ENCODE assay signal across 17 cellular contexts in the genomic region with DNA sequence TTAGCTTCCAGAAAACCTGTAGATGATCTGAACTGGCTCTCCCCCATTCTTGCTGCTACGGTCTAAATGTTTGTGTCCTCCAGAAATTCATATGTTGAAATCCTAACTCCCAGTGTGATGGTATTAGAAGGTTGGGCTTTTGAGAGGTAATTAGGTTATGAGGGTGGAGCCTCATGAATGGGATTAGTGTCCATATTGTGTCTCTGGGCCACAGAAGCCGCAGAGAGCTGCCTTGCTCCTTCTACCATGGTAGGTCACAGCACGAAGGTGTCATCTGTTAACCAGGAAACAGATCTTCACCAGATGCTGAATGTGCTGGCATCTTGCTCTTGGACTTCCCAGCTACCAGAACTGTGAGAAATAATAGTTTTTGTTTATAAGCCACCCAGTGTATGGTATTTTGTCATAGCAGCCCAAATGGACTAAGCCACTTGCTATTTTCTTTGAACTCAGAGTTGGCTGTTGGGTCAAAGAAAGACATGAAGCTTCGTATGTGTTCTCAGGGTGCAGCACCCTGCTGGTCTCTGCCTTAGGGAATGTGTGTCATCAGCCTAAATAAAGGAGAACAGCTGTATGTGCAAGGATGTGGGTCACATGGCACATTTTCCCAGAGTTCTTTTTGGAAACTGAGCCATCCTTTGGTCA.
DNase-seq lines count a peak whose midpoint lies in the region; ATAC-seq and TF ChIP-seq lines count a peak whose summit lies in the region.
"Had no signal": no experiment of that assay in that cellular context is flagged by ENCODE, and none has a peak within 500 bp of the region (broad histone marks: within the 10 kb centered on the region; RNA-seq: fewer than 3 reads in every experiment).

No MANE protein-coding gene starts in this region.

- CTCF ChIA-PET in WTC11 (lab: Charles Lee), result interaction anchor here (2.4 kb wide), 1 partner anchor 170 kb away, joined by 8 read pairs; no protein-coding TSS in a partner anchor

- H3K27ac ChIP-seq in right atrium auricular region, result peak overlapping the region in 1 of 2 donors; percentile 73
- peak overlapping the region; percentile 83 for H3K27ac ChIP-seq in angular gyrus (ENCODE audit: low read depth, low read length)
- H3K27ac ChIP-seq in substantia nigra (ENCODE audit: low read depth, low read length, poor library complexity, severe bottlenecking), result peak overlapping the region; percentile 94
- H3K27ac ChIP-seq: spleen had no signal

- H3K9me3 ChIP-seq in right atrium auricular region, result no peaks in the 10 kb centered on the region
- H3K9me3 ChIP-seq: spleen had no signal

- no peak overlapping the region for H3K4me3 Mint-ChIP-seq in WTC11
- H3K4me3 Mint-ChIP-seq: activated CD4-positive, alpha-beta memory T cell treated with anti-CD3 and anti-CD28 coated beads for 36 hours; CD4-positive, alpha-beta memory T cell; stimulated activated naive CD8-positive, alpha-beta T cell treated with anti-CD3 and anti-CD28 coated beads, Interleukin-15, Interleukin-2, amounts not matched to agents 100 ng/mL and 50 ng/mL, for 24 hours had no signal

- H3K36me3 Mint-ChIP-seq in WTC11, result no peaks in the 10 kb centered on the region
- H3K36me3 Mint-ChIP-seq: activated CD4-positive, alpha-beta memory T cell treated with anti-CD3 and anti-CD28 coated beads for 36 hours; CD4-positive, alpha-beta memory T cell had no signal

- no peak overlapping the region for H3K4me3 ChIP-seq in right atrium auricular region
- H3K4me3 ChIP-seq: GM12878, spleen had no signal

- POLR2A ChIA-PET in WTC11 (lab: Charles Lee), result no interaction called here

- H3K27ac Mint-ChIP-seq in WTC11, result no peak overlapping the region
- H3K27ac Mint-ChIP-seq: activated CD4-positive, alpha-beta memory T cell treated with anti-CD3 and anti-CD28 coated beads for 36 hours; CD4-positive, alpha-beta memory T cell; stimulated activated naive CD8-positive, alpha-beta T cell treated with anti-CD3 and anti-CD28 coated beads, Interleukin-15, Interleukin-2, amounts not matched to agents 100 ng/mL and 50 ng/mL, for 24 hours had no signal

- H3K4me1 Mint-ChIP-seq in WTC11, result no peaks in the 10 kb centered on the region

- H3K27me3 Mint-ChIP-seq in WTC11 (ENCODE audit: low read depth), result no peaks in the 10 kb centered on the region
- H3K27me3 Mint-ChIP-seq: activated CD4-positive, alpha-beta memory T cell treated with anti-CD3 and anti-CD28 coated beads for 36 hours; stimulated activated naive CD8-positive, alpha-beta T cell treated with anti-CD3 and anti-CD28 coated beads, Interleukin-15, Interleukin-2, amounts not matched to agents 100 ng/mL and 50 ng/mL, for 24 hours had no signal

- ATAC-seq in Right ventricle myocardium inferior (peak; percentile 24), left ventricle myocardium superior (peak; percentile 44), sciatic nerve (no peak), HG03045 (IDR thresholded peaks at IDR 0.05; ENCODE audit: unreplicated experiment) (no peak), WTC11 (no peak)
- ATAC-seq: GM12878 had no signal

- intact Hi-C loops in Right ventricle myocardium inferior (cut with DNase I) (loop anchor here (10.0 kb wide), 1 partner anchor 549 kb away; no protein-coding TSS in a partner anchor), left ventricle myocardium superior (cut with micrococcal nuclease) (no loop called here), sciatic nerve (cut with DNase I) (no loop called here)

- H3K36me3 ChIP-seq in right atrium auricular region, result no peaks in the 10 kb centered on the region
- H3K36me3 ChIP-seq: spleen had no signal

- DNase-seq in Right ventricle myocardium inferior (ENCODE audit: missing footprints) (no peak), right atrium auricular region (ENCODE audit: low spot score) (no peak), left ventricle myocardium superior (no peak), substantia nigra (lab: John Stamatoyannopoulos, UW) (no peak), sciatic nerve (ENCODE audit: low spot score) (no peak), WTC11 (ENCODE audit: low spot score) (no peak)
- DNase-seq: activated CD4-positive, alpha-beta memory T cell treated with anti-CD3 and anti-CD28 coated beads for 36 hours; CD4-positive, alpha-beta memory T cell; cerebellar nuclear complex; islet precursor cell; MV-4-11; SIG-M5; spleen had no signal

- H3K4me1 ChIP-seq in right atrium auricular region, result peaks cover 0 to 18% of the 10 kb centered on the region in 2 donors
- H3K4me1 ChIP-seq: spleen had no signal

- TF ChIP-seq CTCF in right atrium auricular region (IDR thresholded peaks at IDR 0.05) (no peak), WTC11 (IDR thresholded peaks at IDR 0.05) (no peak)

- no peaks in the 10 kb centered on the region for H3K9me3 Mint-ChIP-seq in WTC11
- H3K9me3 Mint-ChIP-seq: activated CD4-positive, alpha-beta memory T cell treated with anti-CD3 and anti-CD28 coated beads for 36 hours; stimulated activated naive CD8-positive, alpha-beta T cell treated with anti-CD3 and anti-CD28 coated beads, Interleukin-15, Interleukin-2, amounts not matched to agents 100 ng/mL and 50 ng/mL, for 24 hours had no signal

- no peaks in the 10 kb centered on the region for H3K27me3 ChIP-seq in right atrium auricular region

TF ChIP-seq in WTC11, 78 proteins besides CTCF, POLR2A, EP300 and RAD21:
- TF ChIP-seq MYBL2 (CRISPR knock-in tag; IDR thresholded peaks at IDR 0.05) (no peak), ZNF263 (CRISPR knock-in tag; IDR thresholded peaks at IDR 0.05; ENCODE audit: low read depth) (no peak), FOXP1 (CRISPR knock-in tag; IDR thresholded peaks at IDR 0.05; ENCODE audit: borderline replicate concordance) (no peak)
- TF ChIP-seq, protein P1, sequence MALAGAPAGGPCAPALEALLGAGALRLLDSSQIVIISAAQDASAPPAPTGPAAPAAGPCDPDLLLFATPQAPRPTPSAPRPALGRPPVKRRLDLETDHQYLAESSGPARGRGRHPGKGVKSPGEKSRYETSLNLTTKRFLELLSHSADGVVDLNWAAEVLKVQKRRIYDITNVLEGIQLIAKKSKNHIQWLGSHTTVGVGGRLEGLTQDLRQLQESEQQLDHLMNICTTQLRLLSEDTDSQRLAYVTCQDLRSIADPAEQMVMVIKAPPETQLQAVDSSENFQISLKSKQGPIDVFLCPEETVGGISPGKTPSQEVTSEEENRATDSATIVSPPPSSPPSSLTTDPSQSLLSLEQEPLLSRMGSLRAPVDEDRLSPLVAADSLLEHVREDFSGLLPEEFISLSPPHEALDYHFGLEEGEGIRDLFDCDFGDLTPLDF (CRISPR knock-in tag; IDR thresholded peaks at IDR 0.05), result no peak
- TF ChIP-seq, protein P2, sequence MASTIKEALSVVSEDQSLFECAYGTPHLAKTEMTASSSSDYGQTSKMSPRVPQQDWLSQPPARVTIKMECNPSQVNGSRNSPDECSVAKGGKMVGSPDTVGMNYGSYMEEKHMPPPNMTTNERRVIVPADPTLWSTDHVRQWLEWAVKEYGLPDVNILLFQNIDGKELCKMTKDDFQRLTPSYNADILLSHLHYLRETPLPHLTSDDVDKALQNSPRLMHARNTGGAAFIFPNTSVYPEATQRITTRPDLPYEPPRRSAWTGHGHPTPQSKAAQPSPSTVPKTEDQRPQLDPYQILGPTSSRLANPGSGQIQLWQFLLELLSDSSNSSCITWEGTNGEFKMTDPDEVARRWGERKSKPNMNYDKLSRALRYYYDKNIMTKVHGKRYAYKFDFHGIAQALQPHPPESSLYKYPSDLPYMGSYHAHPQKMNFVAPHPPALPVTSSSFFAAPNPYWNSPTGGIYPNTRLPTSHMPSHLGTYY (CRISPR knock-in tag; IDR thresholded peaks at IDR 0.05), result no peak

Comparison
In these comparisons a context has a peak if more than half of its experiments do, and no peak if none do; other contexts are left out.
1. ATAC-seq: peak in Right ventricle myocardium inferior (single experiment) and left ventricle myocardium superior (single experiment); none in sciatic nerve (single experiment), HG03045 (single experiment) and WTC11 (single experiment).